ENCODE assay signal across 1 cellular context in genomic region chr16:234468-235305, GRCh38.
A peak's percentile ranks its signal among the peaks of the same experiment; 100 is the strongest.
TF ChIP-seq lines count a peak whose summit lies in the region.

A gene with protein sequence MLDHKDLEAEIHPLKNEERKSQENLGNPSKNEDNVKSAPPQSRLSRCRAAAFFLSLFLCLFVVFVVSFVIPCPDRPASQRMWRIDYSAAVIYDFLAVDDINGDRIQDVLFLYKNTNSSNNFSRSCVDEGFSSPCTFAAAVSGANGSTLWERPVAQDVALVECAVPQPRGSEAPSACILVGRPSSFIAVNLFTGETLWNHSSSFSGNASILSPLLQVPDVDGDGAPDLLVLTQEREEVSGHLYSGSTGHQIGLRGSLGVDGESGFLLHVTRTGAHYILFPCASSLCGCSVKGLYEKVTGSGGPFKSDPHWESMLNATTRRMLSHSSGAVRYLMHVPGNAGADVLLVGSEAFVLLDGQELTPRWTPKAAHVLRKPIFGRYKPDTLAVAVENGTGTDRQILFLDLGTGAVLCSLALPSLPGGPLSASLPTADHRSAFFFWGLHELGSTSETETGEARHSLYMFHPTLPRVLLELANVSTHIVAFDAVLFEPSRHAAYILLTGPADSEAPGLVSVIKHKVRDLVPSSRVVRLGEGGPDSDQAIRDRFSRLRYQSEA (plus strand): TSS chr16:234821. CDS start chr16:254414, 19,593 bp downstream.

TF ChIP-seq in HEK293, 187 proteins besides CTCF, POLR2A, EP300 and RAD21 (continued from another document and continues in another):
- peak; percentile 17; the same call in 1 of the 2 replicates for TF ChIP-seq ZNF146 (tag by site-specific recombination; IDR thresholded peaks at IDR 0.05)
- no peak for TF ChIP-seq ZNF514 (tag by site-specific recombination; IDR thresholded peaks at IDR 0.05)
- no peak for TF ChIP-seq ZNF473 (tag by site-specific recombination; IDR thresholded peaks at IDR 0.05)
- TF ChIP-seq, protein P1, sequence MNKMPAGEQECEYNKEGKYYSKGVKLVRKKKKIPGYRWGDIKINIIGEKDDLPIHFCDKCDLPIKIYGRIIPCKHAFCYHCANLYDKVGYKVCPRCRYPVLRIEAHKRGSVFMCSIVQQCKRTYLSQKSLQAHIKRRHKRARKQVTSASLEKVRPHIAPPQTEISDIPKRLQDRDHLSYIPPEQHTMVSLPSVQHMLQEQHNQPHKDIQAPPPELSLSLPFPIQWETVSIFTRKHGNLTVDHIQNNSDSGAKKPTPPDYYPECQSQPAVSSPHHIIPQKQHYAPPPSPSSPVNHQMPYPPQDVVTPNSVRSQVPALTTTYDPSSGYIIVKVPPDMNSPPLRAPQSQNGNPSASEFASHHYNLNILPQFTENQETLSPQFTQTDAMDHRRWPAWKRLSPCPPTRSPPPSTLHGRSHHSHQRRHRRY (tag by site-specific recombination; IDR thresholded peaks at IDR 0.05), result 0 out of 2 replicates have a peak, but pooled peaks have one; percentile 4
- peak; percentile 76 for TF ChIP-seq ZNF2 (tag by site-specific recombination; IDR thresholded peaks at IDR 0.05)
- 0 out of 2 replicates have a peak, but pooled peaks have one; percentile 64 for TF ChIP-seq ZNF362 (tag by site-specific recombination; IDR thresholded peaks at IDR 0.05)
- no peak for TF ChIP-seq ZNF133 (tag by site-specific recombination; IDR thresholded peaks at IDR 0.05)
- TF ChIP-seq ZNF114 (tag by site-specific recombination; IDR thresholded peaks at IDR 0.05), result no peak
- TF ChIP-seq, protein P2, sequence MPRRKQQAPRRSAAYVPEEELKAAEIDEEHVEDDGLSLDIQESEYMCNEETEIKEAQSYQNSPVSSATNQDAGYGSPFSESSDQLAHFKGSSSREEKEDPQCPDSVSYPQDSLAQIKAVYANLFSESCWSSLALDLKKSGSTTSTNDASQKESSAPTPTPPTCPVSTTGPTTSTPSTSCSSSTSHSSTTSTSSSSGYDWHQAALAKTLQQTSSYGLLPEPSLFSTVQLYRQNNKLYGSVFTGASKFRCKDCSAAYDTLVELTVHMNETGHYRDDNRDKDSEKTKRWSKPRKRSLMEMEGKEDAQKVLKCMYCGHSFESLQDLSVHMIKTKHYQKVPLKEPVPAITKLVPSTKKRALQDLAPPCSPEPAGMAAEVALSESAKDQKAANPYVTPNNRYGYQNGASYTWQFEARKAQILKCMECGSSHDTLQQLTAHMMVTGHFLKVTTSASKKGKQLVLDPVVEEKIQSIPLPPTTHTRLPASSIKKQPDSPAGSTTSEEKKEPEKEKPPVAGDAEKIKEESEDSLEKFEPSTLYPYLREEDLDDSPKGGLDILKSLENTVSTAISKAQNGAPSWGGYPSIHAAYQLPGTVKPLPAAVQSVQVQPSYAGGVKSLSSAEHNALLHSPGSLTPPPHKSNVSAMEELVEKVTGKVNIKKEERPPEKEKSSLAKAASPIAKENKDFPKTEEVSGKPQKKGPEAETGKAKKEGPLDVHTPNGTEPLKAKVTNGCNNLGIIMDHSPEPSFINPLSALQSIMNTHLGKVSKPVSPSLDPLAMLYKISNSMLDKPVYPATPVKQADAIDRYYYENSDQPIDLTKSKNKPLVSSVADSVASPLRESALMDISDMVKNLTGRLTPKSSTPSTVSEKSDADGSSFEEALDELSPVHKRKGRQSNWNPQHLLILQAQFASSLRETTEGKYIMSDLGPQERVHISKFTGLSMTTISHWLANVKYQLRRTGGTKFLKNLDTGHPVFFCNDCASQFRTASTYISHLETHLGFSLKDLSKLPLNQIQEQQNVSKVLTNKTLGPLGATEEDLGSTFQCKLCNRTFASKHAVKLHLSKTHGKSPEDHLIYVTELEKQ (tag by site-specific recombination; IDR thresholded peaks at IDR 0.05; ENCODE audit: borderline replicate concordance), result peak; percentile 48; the same call in 1 of the 2 replicates
- peak; percentile 68 for TF ChIP-seq ZSCAN18 (tag by site-specific recombination; IDR thresholded peaks at IDR 0.05)
- TF ChIP-seq MZF1 (tag by site-specific recombination; IDR thresholded peaks at IDR 0.05; ENCODE audit: borderline replicate concordance), result no peak
- no peak; the same call in 1 of the 2 replicates for TF ChIP-seq ZSCAN4 (tag by site-specific recombination; IDR thresholded peaks at IDR 0.05)
- no peak for TF ChIP-seq ZNF555 (tag by site-specific recombination; conservative IDR thresholded peaks at IDR 0.05)
- peak; percentile 88 for TF ChIP-seq MYNN (tag by site-specific recombination; IDR thresholded peaks at IDR 0.05; ENCODE audit: borderline replicate concordance)
- TF ChIP-seq ZNF394 (tag by site-specific recombination; IDR thresholded peaks at IDR 0.05; ENCODE audit: borderline replicate concordance), result no peak; the same call in 1 of the 2 replicates
- no peak; the same call in 1 of the 2 replicates for TF ChIP-seq GLI2 (tag by site-specific recombination; IDR thresholded peaks at IDR 0.05; ENCODE audit: borderline replicate concordance, low read depth)
- TF ChIP-seq ZNF248 (tag by site-specific recombination; IDR thresholded peaks at IDR 0.05), result no peak
- peak; percentile 74 for TF ChIP-seq ZBTB7A (tag by site-specific recombination; IDR thresholded peaks at IDR 0.05; ENCODE audit: low read depth)
- TF ChIP-seq ZNF10 (tag by site-specific recombination; IDR thresholded peaks at IDR 0.05), result no peak; the same call in 1 of the 2 replicates
- TF ChIP-seq ZNF571 (tag by site-specific recombination; IDR thresholded peaks at IDR 0.05), result no peak
- TF ChIP-seq ZNF221 (tag by site-specific recombination; IDR thresholded peaks at IDR 0.05; ENCODE audit: borderline replicate concordance), result no peak
- peak; percentile 84 for TF ChIP-seq KLF9 (tag by site-specific recombination; IDR thresholded peaks at IDR 0.05; ENCODE audit: low read depth)
- peak; percentile 47; the same call in 1 of the 2 replicates for TF ChIP-seq ZNF561 (tag by site-specific recombination; IDR thresholded peaks at IDR 0.05; ENCODE audit: borderline replicate concordance)
- TF ChIP-seq ZSCAN23 (tag by site-specific recombination; IDR thresholded peaks at IDR 0.05), result no peak
- TF ChIP-seq ZNF19 (tag by site-specific recombination; IDR thresholded peaks at IDR 0.05; ENCODE audit: low read depth), result no peak
- TF ChIP-seq ZNF112 (tag by site-specific recombination; IDR thresholded peaks at IDR 0.05), result no peak
- TF ChIP-seq ZNF426 (tag by site-specific recombination; IDR thresholded peaks at IDR 0.05), result no peak
- peak; percentile 44; the same call in 1 of the 2 replicates for TF ChIP-seq ATF2 (tag by site-specific recombination; IDR thresholded peaks at IDR 0.05; ENCODE audit: low read depth)
- TF ChIP-seq ZNF530 (tag by site-specific recombination; IDR thresholded peaks at IDR 0.05; ENCODE audit: low read depth), result no peak
- TF ChIP-seq, protein P3, sequence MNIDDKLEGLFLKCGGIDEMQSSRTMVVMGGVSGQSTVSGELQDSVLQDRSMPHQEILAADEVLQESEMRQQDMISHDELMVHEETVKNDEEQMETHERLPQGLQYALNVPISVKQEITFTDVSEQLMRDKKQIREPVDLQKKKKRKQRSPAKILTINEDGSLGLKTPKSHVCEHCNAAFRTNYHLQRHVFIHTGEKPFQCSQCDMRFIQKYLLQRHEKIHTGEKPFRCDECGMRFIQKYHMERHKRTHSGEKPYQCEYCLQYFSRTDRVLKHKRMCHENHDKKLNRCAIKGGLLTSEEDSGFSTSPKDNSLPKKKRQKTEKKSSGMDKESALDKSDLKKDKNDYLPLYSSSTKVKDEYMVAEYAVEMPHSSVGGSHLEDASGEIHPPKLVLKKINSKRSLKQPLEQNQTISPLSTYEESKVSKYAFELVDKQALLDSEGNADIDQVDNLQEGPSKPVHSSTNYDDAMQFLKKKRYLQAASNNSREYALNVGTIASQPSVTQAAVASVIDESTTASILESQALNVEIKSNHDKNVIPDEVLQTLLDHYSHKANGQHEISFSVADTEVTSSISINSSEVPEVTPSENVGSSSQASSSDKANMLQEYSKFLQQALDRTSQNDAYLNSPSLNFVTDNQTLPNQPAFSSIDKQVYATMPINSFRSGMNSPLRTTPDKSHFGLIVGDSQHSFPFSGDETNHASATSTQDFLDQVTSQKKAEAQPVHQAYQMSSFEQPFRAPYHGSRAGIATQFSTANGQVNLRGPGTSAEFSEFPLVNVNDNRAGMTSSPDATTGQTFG (tag by site-specific recombination; IDR thresholded peaks at IDR 0.05; ENCODE audit: borderline replicate concordance), result no peak
- TF ChIP-seq GLIS2 (tag by site-specific recombination; IDR thresholded peaks at IDR 0.05), result no peak; the same call in 1 of the 2 replicates
- no peak for TF ChIP-seq ZNF350 (tag by site-specific recombination; IDR thresholded peaks at IDR 0.05)
- TF ChIP-seq ZBTB21 (tag by site-specific recombination; IDR thresholded peaks at IDR 0.05), result peak; percentile 87
- no peak for TF ChIP-seq SCRT1 (tag by site-specific recombination; IDR thresholded peaks at IDR 0.05; ENCODE audit: borderline replicate concordance)
- no peak for TF ChIP-seq ZNF654 (tag by site-specific recombination; IDR thresholded peaks at IDR 0.05; ENCODE audit: low read depth)
- TF ChIP-seq ZBTB44 (tag by site-specific recombination; IDR thresholded peaks at IDR 0.05), result 0 out of 2 replicates have a peak, but pooled peaks have one; percentile 12
- no peak for TF ChIP-seq PRDM1 (tag by site-specific recombination; IDR thresholded peaks at IDR 0.05)
- TF ChIP-seq ZNF266 (tag by site-specific recombination; IDR thresholded peaks at IDR 0.05; ENCODE audit: low read depth), result no peak
- TF ChIP-seq MEIS1 (CRISPR knock-in tag; IDR thresholded peaks at IDR 0.05; ENCODE audit: borderline replicate concordance), result no peak
- TF ChIP-seq ZNF48 (tag by site-specific recombination; IDR thresholded peaks at IDR 0.05), result no peak
- TF ChIP-seq ZNF776 (tag by site-specific recombination; IDR thresholded peaks at IDR 0.05; ENCODE audit: borderline replicate concordance), result no peak
- TF ChIP-seq, protein P4, sequence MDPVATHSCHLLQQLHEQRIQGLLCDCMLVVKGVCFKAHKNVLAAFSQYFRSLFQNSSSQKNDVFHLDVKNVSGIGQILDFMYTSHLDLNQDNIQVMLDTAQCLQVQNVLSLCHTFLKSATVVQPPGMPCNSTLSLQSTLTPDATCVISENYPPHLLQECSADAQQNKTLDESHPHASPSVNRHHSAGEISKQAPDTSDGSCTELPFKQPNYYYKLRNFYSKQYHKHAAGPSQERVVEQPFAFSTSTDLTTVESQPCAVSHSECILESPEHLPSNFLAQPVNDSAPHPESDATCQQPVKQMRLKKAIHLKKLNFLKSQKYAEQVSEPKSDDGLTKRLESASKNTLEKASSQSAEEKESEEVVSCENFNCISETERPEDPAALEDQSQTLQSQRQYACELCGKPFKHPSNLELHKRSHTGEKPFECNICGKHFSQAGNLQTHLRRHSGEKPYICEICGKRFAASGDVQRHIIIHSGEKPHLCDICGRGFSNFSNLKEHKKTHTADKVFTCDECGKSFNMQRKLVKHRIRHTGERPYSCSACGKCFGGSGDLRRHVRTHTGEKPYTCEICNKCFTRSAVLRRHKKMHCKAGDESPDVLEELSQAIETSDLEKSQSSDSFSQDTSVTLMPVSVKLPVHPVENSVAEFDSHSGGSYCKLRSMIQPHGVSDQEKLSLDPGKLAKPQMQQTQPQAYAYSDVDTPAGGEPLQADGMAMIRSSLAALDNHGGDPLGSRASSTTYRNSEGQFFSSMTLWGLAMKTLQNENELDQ (tag by site-specific recombination; IDR thresholded peaks at IDR 0.05; ENCODE audit: low read depth), result no peak
- TF ChIP-seq SP2 (tag by site-specific recombination; IDR thresholded peaks at IDR 0.05), result peak; percentile 95
